19 cellular contexts compared by ENCODE assay signal in genomic region chr6:155504848-155505247, GRCh38. TPM values are rescaled to one million over a fixed set of nuclear protein-coding genes. Genes with fewer than 3 reads are reported as not detected.
"Had no signal": no experiment of that assay in that cellular context is flagged by ENCODE, and none has a peak within 500 bp of the region (broad histone marks: within the 10 kb centered on the region; RNA-seq: fewer than 3 reads in every experiment).

No MANE protein-coding gene starts in this region.

- H3K4me3 Mint-ChIP-seq: activated CD4-positive, alpha-beta memory T cell treated with anti-CD3 and anti-CD28 coated beads, Interleukin-2, amount 10 ng/mL, durations not matched to agents 7 days and 5 days; activated CD4-positive, alpha-beta T cell treated with anti-CD3 and anti-CD28 coated beads for 36 hours; activated naive CD4-positive, alpha-beta T cell treated with anti-CD3 and anti-CD28 coated beads, Interleukin-2, amount 50 U/mL, for 24 hours; activated T-cell treated with anti-CD3 and anti-CD28 coated beads, Interleukin-2, amount 50 U/mL, for 24 hours; stimulated activated naive CD8-positive, alpha-beta T cell treated with anti-CD3 and anti-CD28 coated beads, Interleukin-15, Interleukin-2, amounts not matched to agents 100 ng/mL and 50 ng/mL, for 24 hours; T-helper 17 cell had no signal

- H3K27ac ChIP-seq: body of pancreas, right lobe of liver had no signal

- DNase-seq: activated CD4-positive, alpha-beta memory T cell treated with anti-CD3 and anti-CD28 coated beads, Interleukin-2, amount 10 ng/mL, durations not matched to agents 7 days and 5 days; activated CD4-positive, alpha-beta T cell treated with anti-CD3 and anti-CD28 coated beads for 36 hours; activated T-cell treated with anti-CD3 and anti-CD28 coated beads, Interleukin-2, amount 50 U/mL, for 24 hours; adrenal gland; body of pancreas; caudate nucleus; glutamatergic neuron; kidney glomerular epithelial cell; right lobe of liver; T-helper 17 cell had no signal

- H3K27ac Mint-ChIP-seq: activated CD4-positive, alpha-beta memory T cell treated with anti-CD3 and anti-CD28 coated beads, Interleukin-2, amount 10 ng/mL, durations not matched to agents 7 days and 5 days; activated CD4-positive, alpha-beta T cell treated with anti-CD3 and anti-CD28 coated beads for 36 hours; activated naive CD4-positive, alpha-beta T cell treated with anti-CD3 and anti-CD28 coated beads, Interleukin-2, amount 50 U/mL, for 24 hours; activated T-cell treated with anti-CD3 and anti-CD28 coated beads, Interleukin-2, amount 50 U/mL, for 24 hours; stimulated activated naive CD8-positive, alpha-beta T cell treated with anti-CD3 and anti-CD28 coated beads, Interleukin-15, Interleukin-2, amounts not matched to agents 100 ng/mL and 50 ng/mL, for 24 hours; T-helper 17 cell had no signal

- H3K4me1 ChIP-seq: body of pancreas, right lobe of liver had no signal

- H3K27me3 Mint-ChIP-seq: activated naive CD4-positive, alpha-beta T cell treated with anti-CD3 and anti-CD28 coated beads, Interleukin-2, amount 50 U/mL, for 24 hours had no signal

- H3K36me3 ChIP-seq: adrenal gland, esophagus muscularis mucosa, right lobe of liver had no signal

- ATAC-seq: activated CD4-positive, alpha-beta T cell treated with anti-CD3 and anti-CD28 coated beads for 36 hours; body of pancreas; right lobe of liver; T-helper 17 cell had no signal

- H3K4me3 ChIP-seq: body of pancreas, esophagus muscularis mucosa, right lobe of liver had no signal

- H3K4me1 Mint-ChIP-seq: activated CD4-positive, alpha-beta memory T cell treated with anti-CD3 and anti-CD28 coated beads, Interleukin-2, amount 10 ng/mL, durations not matched to agents 7 days and 5 days; T-helper 17 cell had no signal

- H3K27me3 ChIP-seq: adrenal gland, body of pancreas, esophagus muscularis mucosa, right lobe of liver had no signal

- H3K9me3 ChIP-seq: adrenal gland, body of pancreas, right lobe of liver had no signal

RNA-seq across cellular contexts. Expression of gene NOX3, which starts 49.2 kb away (rescaled TPM):
- total RNA-seq: activated CD4-positive, alpha-beta memory T cell treated with anti-CD3 and anti-CD28 coated beads, Interleukin-2, amount 10 ng/mL, durations not matched to agents 7 days and 5 days; activated CD4-positive, alpha-beta T cell treated with anti-CD3 and anti-CD28 coated beads for 36 hours; adrenal gland; body of pancreas; esophagus muscularis mucosa; fibroblast of villous mesenchyme; liver; omental fat pad; pulmonary artery endothelial cell; right lobe of liver; T-helper 17 cell; temporal lobe; ureter had no signal
- polyA plus RNA-seq: liver had no signal
